In the genomic region with DNA sequence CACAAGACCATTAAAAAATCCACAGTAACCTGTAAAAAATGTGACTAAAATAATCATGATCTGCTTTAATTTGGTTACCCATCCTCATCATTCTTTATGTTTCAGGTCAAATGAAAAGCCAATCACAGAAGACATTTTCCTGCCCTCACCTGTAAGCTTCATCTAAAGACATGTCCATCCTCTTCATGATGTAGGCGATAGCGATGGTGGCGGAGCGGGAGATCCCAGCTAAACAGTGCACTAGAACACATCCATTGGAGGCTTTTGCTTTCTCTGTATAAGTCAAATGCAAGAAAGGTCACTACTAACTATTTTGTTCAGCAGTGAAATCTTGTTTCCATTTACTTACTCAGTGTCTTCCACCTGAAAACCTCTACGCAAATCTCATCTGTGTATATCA, we compare ENCODE assay signal across 28 cellular contexts.
A peak's percentile ranks its signal among the peaks of the same experiment; 100 is the strongest.
DNase-seq lines count a peak whose midpoint lies in the region; ATAC-seq, FAIRE-seq and TF ChIP-seq lines count a peak whose summit lies in the region.
"Had no signal": no experiment of that assay in that cellular context is flagged by ENCODE, and none has a peak within 500 bp of the region (broad histone marks: within the 10 kb centered on the region; RNA-seq: fewer than 3 reads in every experiment).

No MANE protein-coding gene starts in this region.

- H3K4me3 ChIP-seq in MM.1S (ENCODE audit: low read length), result no peak overlapping the region
- no peak overlapping the region for H3K4me3 ChIP-seq in ascending aorta
- H3K4me3 ChIP-seq: esophagus squamous epithelium, GM12878, mucosa of descending colon, Peyer's patch, smooth muscle cell, suprapubic skin had no signal

- H3K27ac Mint-ChIP-seq in activated naive CD4-positive, alpha-beta T cell treated with anti-CD3 and anti-CD28 coated beads for 36 hours, result peak overlapping the region; percentile 34
- H3K27ac Mint-ChIP-seq in activated T-helper 1 cell treated with anti-CD3 and anti-CD28 coated beads, Interleukin-12 subunit alpha, Interleukin-12 subunit beta, Interleukin-2, Interleukin-4 antibody, amounts not matched to agents 30 ng/mL and 10 ng/mL and 1 ng/mL, durations not matched to agents 14 hours and 24 hours and 36 hours, result peak overlapping the region; percentile 60
- peak overlapping the region; percentile 99 for H3K27ac Mint-ChIP-seq in stimulated activated effector memory CD8-positive, alpha-beta T cell treated with anti-CD3 and anti-CD28 coated beads, Interleukin-12 subunit alpha, Interleukin-12 subunit beta, amount 100 ng/mL, for 72 hours

- peaks cover 53% of the 10 kb centered on the region for H3K36me3 Mint-ChIP-seq in activated naive CD4-positive, alpha-beta T cell treated with anti-CD3 and anti-CD28 coated beads for 36 hours (ENCODE audit: low read depth)
- peaks cover 56% of the 10 kb centered on the region for H3K36me3 Mint-ChIP-seq in activated T-helper 1 cell treated with anti-CD3 and anti-CD28 coated beads, Interleukin-12 subunit alpha, Interleukin-12 subunit beta, Interleukin-2, Interleukin-4 antibody, amounts not matched to agents 30 ng/mL and 10 ng/mL and 1 ng/mL, durations not matched to agents 14 hours and 24 hours and 36 hours (ENCODE audit: low read depth)
- H3K36me3 Mint-ChIP-seq in stimulated activated effector memory CD8-positive, alpha-beta T cell treated with anti-CD3 and anti-CD28 coated beads, Interleukin-12 subunit alpha, Interleukin-12 subunit beta, amount 100 ng/mL, for 72 hours, result peaks cover 100% of the 10 kb centered on the region

- no peaks in the 10 kb centered on the region for H3F3A ChIP-seq in MM.1S (ENCODE audit: insufficient read depth, low read length)

- H3K9ac ChIP-seq in MM.1S (ENCODE audit: low read length), result no peak overlapping the region
- H3K9ac ChIP-seq: parathyroid adenoma had no signal

- no peak overlapping the region for H3K4me3 Mint-ChIP-seq in activated naive CD4-positive, alpha-beta T cell treated with anti-CD3 and anti-CD28 coated beads for 36 hours
- no peak overlapping the region for H3K4me3 Mint-ChIP-seq in activated T-helper 1 cell treated with anti-CD3 and anti-CD28 coated beads, Interleukin-12 subunit alpha, Interleukin-12 subunit beta, Interleukin-2, Interleukin-4 antibody, amounts not matched to agents 30 ng/mL and 10 ng/mL and 1 ng/mL, durations not matched to agents 14 hours and 24 hours and 36 hours
- peak overlapping the region; percentile 2 for H3K4me3 Mint-ChIP-seq in stimulated activated effector memory CD8-positive, alpha-beta T cell treated with anti-CD3 and anti-CD28 coated beads, Interleukin-12 subunit alpha, Interleukin-12 subunit beta, amount 100 ng/mL, for 72 hours
- H3K4me3 Mint-ChIP-seq: neural crest cell had no signal

- H2AFZ ChIP-seq in MM.1S (ENCODE audit: low read length), result no peak overlapping the region
- H2AFZ ChIP-seq: parathyroid adenoma had no signal

- no peak overlapping the region for H3K4me2 ChIP-seq in MM.1S (ENCODE audit: low read depth, low read length)
- H3K4me2 ChIP-seq: smooth muscle cell had no signal

- no peaks in the 10 kb centered on the region for H3K27me3 Mint-ChIP-seq in activated naive CD4-positive, alpha-beta T cell treated with anti-CD3 and anti-CD28 coated beads for 36 hours (ENCODE audit: low read depth)
- H3K27me3 Mint-ChIP-seq in activated T-helper 1 cell treated with anti-CD3 and anti-CD28 coated beads, Interleukin-12 subunit alpha, Interleukin-12 subunit beta, Interleukin-2, Interleukin-4 antibody, amounts not matched to agents 30 ng/mL and 10 ng/mL and 1 ng/mL, durations not matched to agents 14 hours and 24 hours and 36 hours (ENCODE audit: insufficient read depth), result no peaks in the 10 kb centered on the region

- H3K4me1 ChIP-seq in MM.1S (ENCODE audit: low read length), result no peaks in the 10 kb centered on the region
- no peaks in the 10 kb centered on the region for H3K4me1 ChIP-seq in ascending aorta
- H3K4me1 ChIP-seq: esophagus squamous epithelium, parathyroid adenoma, suprapubic skin had no signal

- no peaks in the 10 kb centered on the region for H4K20me1 ChIP-seq in MM.1S (ENCODE audit: insufficient read depth, low read length)

- ATAC-seq in stimulated activated effector memory CD8-positive, alpha-beta T cell treated with anti-CD3 and anti-CD28 coated beads, Interleukin-12 subunit alpha, Interleukin-12 subunit beta, amount 100 ng/mL, for 72 hours, result no peak
- ATAC-seq: GM12878, mucosa of descending colon had no signal

- no peaks in the 10 kb centered on the region for H3K79me2 ChIP-seq in MM.1S (ENCODE audit: low read length)
- H3K79me2 ChIP-seq: parathyroid adenoma had no signal

- H3K4me1 Mint-ChIP-seq in activated naive CD4-positive, alpha-beta T cell treated with anti-CD3 and anti-CD28 coated beads for 36 hours (ENCODE audit: low read depth), result peaks cover 63% of the 10 kb centered on the region
- peaks cover 69% of the 10 kb centered on the region for H3K4me1 Mint-ChIP-seq in activated T-helper 1 cell treated with anti-CD3 and anti-CD28 coated beads, Interleukin-12 subunit alpha, Interleukin-12 subunit beta, Interleukin-2, Interleukin-4 antibody, amounts not matched to agents 30 ng/mL and 10 ng/mL and 1 ng/mL, durations not matched to agents 14 hours and 24 hours and 36 hours (ENCODE audit: low read depth)
- peaks cover 80% of the 10 kb centered on the region for H3K4me1 Mint-ChIP-seq in stimulated activated effector memory CD8-positive, alpha-beta T cell treated with anti-CD3 and anti-CD28 coated beads, Interleukin-12 subunit alpha, Interleukin-12 subunit beta, amount 100 ng/mL, for 72 hours
- H3K4me1 Mint-ChIP-seq: neural crest cell had no signal

- TF ChIP-seq CTCF in MM.1S (IDR thresholded peaks at IDR 0.05; ENCODE audit: low read length), result no peak
- TF ChIP-seq CTCF in ascending aorta (IDR thresholded peaks at IDR 0.05), result no peak

- intact Hi-C loops in activated naive CD4-positive, alpha-beta T cell treated with anti-CD3 and anti-CD28 coated beads for 36 hours (cut with micrococcal nuclease), result loop anchor here (5.0 kb wide), 2 partner anchors 177 to 237 kb away; a partner anchor contains a TSS
- intact Hi-C loops in activated T-helper 1 cell treated with anti-CD3 and anti-CD28 coated beads, Interleukin-12 subunit alpha, Interleukin-12 subunit beta, Interleukin-2, Interleukin-4 antibody, amounts not matched to agents 30 ng/mL and 10 ng/mL and 1 ng/mL, durations not matched to agents 14 hours and 24 hours and 36 hours (cut with micrococcal nuclease), result no loop called here
- intact Hi-C loops in ascending aorta (cut with DNase I), result no loop called here

- no peak for DNase-seq in activated naive CD4-positive, alpha-beta T cell treated with anti-CD3 and anti-CD28 coated beads for 36 hours
- no peak for DNase-seq in activated naive CD4-positive, alpha-beta T cell (lab: John Stamatoyannopoulos, UW)
- DNase-seq in GM18507 (ENCODE audit: extremely low spot score, insufficient read length, low read depth), result no peak
- no peak for DNase-seq in activated T-helper 1 cell treated with anti-CD3 and anti-CD28 coated beads, Interleukin-12 subunit alpha, Interleukin-12 subunit beta, Interleukin-2, Interleukin-4 antibody, amounts not matched to agents 30 ng/mL and 10 ng/mL and 1 ng/mL, durations not matched to agents 14 hours and 24 hours and 36 hours (ENCODE audit: low spot score)
- DNase-seq in stimulated activated effector memory CD8-positive, alpha-beta T cell treated with anti-CD3 and anti-CD28 coated beads, Interleukin-12 subunit alpha, Interleukin-12 subunit beta, amount 100 ng/mL, for 72 hours (ENCODE audit: low spot score in 2 of 2), result no peak
- no peak for DNase-seq in MM.1S
- DNase-seq in ascending aorta (ENCODE audit: low spot score in 2 of 2), result no peak
- DNase-seq: activated CD8-positive, alpha-beta memory T cell treated with anti-CD3 and anti-CD28 coated beads, Interleukin-2, amount 50 U/mL, for 48 hours; activated gamma-delta T cell treated with Interleukin-2 at 50 U/mL for 16 hours; EL; esophagus squamous epithelium; foreskin melanocyte; KBM-7; mucosa of descending colon; NCI-H2081; NCI-H345; Peyer's patch; SIG-M5; stimulated activated CD4-positive, alpha-beta T cell treated with anti-CD3 and anti-CD28 coated beads, Interleukin-2, amount 100 ng/mL, for 24 hours; SW 1271 had no signal

- FAIRE-seq in GM18507 (lab: Jason Lieb, UNC), result peak; percentile 41
- FAIRE-seq: astrocyte, GM12878, HTR-8/SVneo had no signal

- H3K9me3 ChIP-seq in MM.1S (replicated peaks; ENCODE audit: insufficient read depth, low read length) (no peaks in the 10 kb centered on the region), ascending aorta (no peaks in the 10 kb centered on the region)
- H3K9me3 ChIP-seq: esophagus squamous epithelium, mucosa of descending colon, Peyer's patch, suprapubic skin had no signal

- H3K27ac ChIP-seq in MM.1S (ENCODE audit: low read length) (no peak overlapping the region), ascending aorta (no peak overlapping the region)
- H3K27ac ChIP-seq: C4-2B, esophagus squamous epithelium, parathyroid adenoma, suprapubic skin had no signal

- H3K9me3 Mint-ChIP-seq in activated naive CD4-positive, alpha-beta T cell treated with anti-CD3 and anti-CD28 coated beads for 36 hours, result no peaks in the 10 kb centered on the region
- H3K9me3 Mint-ChIP-seq in activated T-helper 1 cell treated with anti-CD3 and anti-CD28 coated beads, Interleukin-12 subunit alpha, Interleukin-12 subunit beta, Interleukin-2, Interleukin-4 antibody, amounts not matched to agents 30 ng/mL and 10 ng/mL and 1 ng/mL, durations not matched to agents 14 hours and 24 hours and 36 hours, result no peaks in the 10 kb centered on the region
- no peaks in the 10 kb centered on the region for H3K9me3 Mint-ChIP-seq in stimulated activated effector memory CD8-positive, alpha-beta T cell treated with anti-CD3 and anti-CD28 coated beads, Interleukin-12 subunit alpha, Interleukin-12 subunit beta, amount 100 ng/mL, for 72 hours
- H3K9me3 Mint-ChIP-seq: neural crest cell had no signal

- H3K36me3 ChIP-seq in MM.1S (replicated peaks; ENCODE audit: insufficient read depth, low read length) (peaks cover 4% of the 10 kb centered on the region; the same call in 1 of the 2 replicates), ascending aorta (peaks cover 35 to 63% of the 10 kb centered on the region in 2 donors)

- H3K27me3 ChIP-seq in MM.1S (replicated peaks; ENCODE audit: insufficient read depth, low read length) (no peaks in the 10 kb centered on the region), ascending aorta (no peaks in the 10 kb centered on the region)
- H3K27me3 ChIP-seq: esophagus squamous epithelium, Peyer's patch, suprapubic skin had no signal

- no peaks in the 10 kb centered on the region for H3K9me2 ChIP-seq in MM.1S (replicated peaks; ENCODE audit: insufficient read depth, low read length)

- CTCF ChIA-PET in activated naive CD4-positive, alpha-beta T cell treated with anti-CD3 and anti-CD28 coated beads for 36 hours (lab: Charles Lee), result interaction anchor here (1.4 to 1.5 kb wide), 2 partner anchors 38 to 103 kb away, joined by 3 to 4 read pairs; no protein-coding TSS in a partner anchor

Comparison
In these comparisons a context has a peak if more than half of its experiments do, and no peak if none do; other contexts are left out.
1. H3K27ac Mint-ChIP-seq: peak in every context shown above with its lines; median percentile 99 in stimulated activated effector memory CD8-positive, alpha-beta T cell treated with anti-CD3 and anti-CD28 coated beads, Interleukin-12 subunit alpha, Interleukin-12 subunit beta, amount 100 ng/mL, for 72 hours; 60 in activated T-helper 1 cell treated with anti-CD3 and anti-CD28 coated beads, Interleukin-12 subunit alpha, Interleukin-12 subunit beta, Interleukin-2, Interleukin-4 antibody, amounts not matched to agents 30 ng/mL and 10 ng/mL and 1 ng/mL, durations not matched to agents 14 hours and 24 hours and 36 hours; 34 in activated naive CD4-positive, alpha-beta T cell treated with anti-CD3 and anti-CD28 coated beads for 36 hours.